ENCODE assay signal across 17 cellular contexts in the genomic region with DNA sequence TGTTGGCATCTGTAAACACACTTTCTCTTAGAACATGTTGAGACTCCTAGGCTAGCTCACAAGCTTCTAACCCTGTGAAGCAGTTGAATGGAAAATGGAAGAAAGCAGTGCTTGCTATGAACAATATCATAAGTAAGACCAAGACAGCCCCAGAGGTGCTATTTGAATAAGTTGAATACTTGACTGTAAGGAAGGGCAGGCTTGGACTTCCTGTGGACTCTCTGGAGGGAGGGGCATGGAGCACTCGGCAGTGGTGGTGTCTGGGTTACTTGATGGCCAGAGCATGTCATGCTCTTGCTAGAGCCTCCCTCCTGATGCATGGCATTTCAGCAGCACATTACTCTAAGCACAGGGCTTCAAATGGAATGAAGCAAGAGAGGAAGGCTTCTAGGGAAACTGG.
DNase-seq lines count a peak whose midpoint lies in the region; ATAC-seq, FAIRE-seq and TF ChIP-seq lines count a peak whose summit lies in the region.
"Had no signal": no experiment of that assay in that cellular context is flagged by ENCODE, and none has a peak within 500 bp of the region (broad histone marks: within the 10 kb centered on the region; RNA-seq: fewer than 3 reads in every experiment).

No MANE protein-coding gene starts in this region.

- no peak for TF ChIP-seq POLR2A in GM12878 (IDR thresholded peaks at IDR 0.05; ENCODE audit: low read depth, low read length)

- TF ChIP-seq CTCF in CD8-positive, alpha-beta T cell (IDR thresholded peaks at IDR 0.05): no peak
- no peak for TF ChIP-seq CTCF in GM12878 (IDR thresholded peaks at IDR 0.05 in 2 of 3, conservative IDR thresholded peaks at IDR 0.05 in 1 of 3; ENCODE audit: control insufficient read depth in 2 of 3, extremely low read depth in 1 of 3, insufficient read depth in 1 of 3, low read depth in 3 of 3, low read length in 3 of 3)

- H4K8ac ChIP-seq in neuronal stem cell (ENCODE audit: low read depth, low read length): peak overlapping the region; percentile 52

- H2BK12ac ChIP-seq in neuronal stem cell (ENCODE audit: low read length): no peak overlapping the region

- peak overlapping the region; percentile 23 for H3K4me3 Mint-ChIP-seq in CD8-positive, alpha-beta T cell
- H3K4me3 Mint-ChIP-seq: H9 had no signal

- no TSS peak for BruUV-seq in GM12878 (replicated peaks; lab: Mats Ljungman, UMichigan)

- peaks cover 97% of the 10 kb centered on the region for H3K79me2 ChIP-seq in Karpas-422 (ENCODE audit: low read length)
- H3K79me2 ChIP-seq in GM12878 (ENCODE audit: control insufficient read depth, insufficient read depth, low read length): peaks cover 2% of the 10 kb centered on the region

- DNase-seq in CD8-positive, alpha-beta T cell: no peak
- DNase-seq in Karpas-422 (no peak), GM12878 (ENCODE audit: low read depth, low spot score) (no peak), neuronal stem cell (ENCODE audit: low spot score) (no peak), NCI-H2107 treated with DMSO at 0.1 percent for 48 hours (lab: John Stamatoyannopoulos, UW; ENCODE audit: unreplicated experiment) (no peak), caudate nucleus (lab: John Stamatoyannopoulos, UW) (no peak), NCI-H1930 (lab: John Stamatoyannopoulos, UW) (no peak)
- DNase-seq: BE2C; H9; heart left ventricle; NCI-H1694; NCI-H446 treated with DMSO at 0.1 percent for 48 hours; stimulated activated CD4-positive, alpha-beta T cell treated with anti-CD3 and anti-CD28 coated beads, Interleukin-2, amount 100 ng/mL, for 24 hours; T-cell had no signal

- H2BK120ac ChIP-seq in neuronal stem cell (ENCODE audit: low read depth, low read length): no peak overlapping the region

- H4K20me1 ChIP-seq in Karpas-422 (ENCODE audit: insufficient read depth, low read depth, low read length) (no peaks in the 10 kb centered on the region), GM12878 (ENCODE audit: control insufficient read depth, insufficient read depth) (no peaks in the 10 kb centered on the region)

- H3K36me3 Mint-ChIP-seq in CD8-positive, alpha-beta T cell: peaks cover 53% of the 10 kb centered on the region

- H3K4ac ChIP-seq in neuronal stem cell (ENCODE audit: low read length): no peak overlapping the region

- H3K4me1 ChIP-seq in CD8-positive, alpha-beta T cell (ENCODE audit: insufficient read depth, low read length): peaks cover 55% of the 10 kb centered on the region
- H3K4me1 ChIP-seq in Karpas-422 (ENCODE audit: low read length) (no peaks in the 10 kb centered on the region), GM12878 (ENCODE audit: control insufficient read depth, insufficient read depth, low read length) (no peaks in the 10 kb centered on the region), neuronal stem cell (ENCODE audit: control insufficient read depth in 2 of 2, insufficient read depth in 1 of 2, low read depth in 1 of 2, low read length in 2 of 2) (peaks cover 27 to 30% of the 10 kb centered on the region in 2 donors)

- RAD21 ChIA-PET in GM12878 (lab: Charles Lee; ENCODE audit: unreplicated experiment): no interaction called here

- peaks cover 2% of the 10 kb centered on the region for H3K9me3 Mint-ChIP-seq in CD8-positive, alpha-beta T cell

- H3K27ac Mint-ChIP-seq in CD8-positive, alpha-beta T cell: peak overlapping the region; percentile 89
- H3K27ac Mint-ChIP-seq: H9 had no signal

- H3K9me3 ChIP-seq in CD8-positive, alpha-beta T cell (ENCODE audit: low read length): no peaks in the 10 kb centered on the region
- H3K9me3 ChIP-seq in Karpas-422 (ENCODE audit: low read length) (peaks cover 3% of the 10 kb centered on the region), GM12878 (replicated peaks; ENCODE audit: control insufficient read depth, insufficient read depth, low read length) (peaks cover 4% of the 10 kb centered on the region; the same call in 2 of the 3 replicates), neuronal stem cell (replicated peaks in 1 of 2; ENCODE audit: control insufficient read depth in 2 of 2, insufficient read depth in 1 of 2, low read depth in 1 of 2, low read length in 2 of 2) (peaks cover 9 to 36% of the 10 kb centered on the region in 2 donors)
- H3K9me3 ChIP-seq: BE2C had no signal

- H3K36me3 ChIP-seq in CD8-positive, alpha-beta T cell (ENCODE audit: insufficient read depth, low read length): no peaks in the 10 kb centered on the region
- H3K36me3 ChIP-seq in Karpas-422 (ENCODE audit: insufficient read depth, low read length): peaks cover 67% of the 10 kb centered on the region
- peaks cover 10 to 28% of the 10 kb centered on the region in 2 experiments for H3K36me3 ChIP-seq in GM12878 (ENCODE audit: control insufficient read depth in 2 of 2, insufficient read depth in 2 of 2, low read length in 1 of 2)
- peaks cover 23 to 49% of the 10 kb centered on the region in 2 donors for H3K36me3 ChIP-seq in neuronal stem cell (replicated peaks in 1 of 2; ENCODE audit: control insufficient read depth in 2 of 2, insufficient read depth in 2 of 2, low read length in 2 of 2)
- H3K36me3 ChIP-seq: BE2C had no signal

- no peak overlapping the region for H3K4me2 ChIP-seq in Karpas-422 (ENCODE audit: low read depth, low read length, poor library complexity, severe bottlenecking)
- H3K4me2 ChIP-seq in GM12878 (ENCODE audit: control insufficient read depth, insufficient read depth): no peak overlapping the region
- H3K4me2 ChIP-seq in neuronal stem cell (ENCODE audit: insufficient read depth, low read length, poor library complexity, severe bottlenecking): no peak overlapping the region

- no peak overlapping the region for H2BK5ac ChIP-seq in neuronal stem cell (ENCODE audit: low read length)

- no peak overlapping the region for H3K18ac ChIP-seq in neuronal stem cell (ENCODE audit: low read length)

- intact Hi-C loops in CD8-positive, alpha-beta T cell (cut with DNase I, micrococcal nuclease): no loop called here
- intact Hi-C loops in GM12878 (cut with micrococcal nuclease; ENCODE audit: unreplicated experiment): no loop called here

- H3K23ac ChIP-seq in neuronal stem cell (ENCODE audit: low read depth, low read length, poor library complexity): no peak overlapping the region

- H3K79me1 ChIP-seq in neuronal stem cell (ENCODE audit: low read depth, low read length): peaks cover 12% of the 10 kb centered on the region

- no peak for ATAC-seq in CD8-positive, alpha-beta T cell
- ATAC-seq in GM12878: peak; percentile 42
- ATAC-seq: heart left ventricle, T-cell had no signal

- no peak for FAIRE-seq in GM12878 (lab: Jason Lieb, UNC)
- FAIRE-seq: GM18507, islet of Langerhans had no signal

- H3K14ac ChIP-seq in neuronal stem cell (ENCODE audit: low read length): no peak overlapping the region

- SMC1A ChIA-PET in GM12878 (lab: Charles Lee; ENCODE audit: uncharacterized antibody, unreplicated experiment): interaction anchor here (1.2 to 1.3 kb wide), 2 partner anchors 52 to 82 kb away, joined by 3 to 4 read pairs; no protein-coding TSS in a partner anchor

- H4K91ac ChIP-seq in neuronal stem cell (ENCODE audit: low read depth, low read length, poor library complexity): no peak overlapping the region

- no peak overlapping the region for H3K27ac ChIP-seq in CD8-positive, alpha-beta T cell (ENCODE audit: low read depth, low read length)
- H3K27ac ChIP-seq in Karpas-422 (ENCODE audit: low read length) (peak overlapping the region; percentile 28; the same call in 1 of the 2 replicates), GM12878 (ENCODE audit: control insufficient read depth, insufficient read depth) (no peak overlapping the region), neuronal stem cell (replicated peaks; ENCODE audit: low read length) (no peak overlapping the region), caudate nucleus (ENCODE audit: low read depth, low read length) (no peak overlapping the region)

- no peak overlapping the region for H2BK15ac ChIP-seq in neuronal stem cell (ENCODE audit: low read length)

- CTCF ChIA-PET in CD8-positive, alpha-beta T cell (lab: Charles Lee): interaction anchor here (0.9 to 6.8 kb wide), 6 partner anchors 10 to 229 kb away, joined by 3 to 43 read pairs (median 4); no protein-coding TSS in a partner anchor
- CTCF ChIA-PET in GM12878 (lab: Yijun Ruan, JAX): interaction anchor here (0.6 to 1.7 kb wide), 2 partner anchors 13 to 57 kb away, joined by 3 to 7 read pairs; no protein-coding TSS in a partner anchor

- no peaks in the 10 kb centered on the region for H3K27me3 Mint-ChIP-seq in CD8-positive, alpha-beta T cell (ENCODE audit: low read depth)
- H3K27me3 Mint-ChIP-seq: T-cell had no signal

- no peak overlapping the region for H2AFZ ChIP-seq in Karpas-422 (ENCODE audit: low read length)
- no peak overlapping the region for H2AFZ ChIP-seq in GM12878 (ENCODE audit: control insufficient read depth, low read depth, low read length)
- no peak overlapping the region for H2AFZ ChIP-seq in neuronal stem cell (ENCODE audit: low read length)

- H3K9ac ChIP-seq in Karpas-422 (ENCODE audit: low read length) (no peak overlapping the region), GM12878 (ENCODE audit: control insufficient read depth, insufficient read depth, low read length) (no peak overlapping the region), neuronal stem cell (ENCODE audit: low read depth, low read length, poor library complexity) (no peak overlapping the region)

- POLR2A ChIA-PET in CD8-positive, alpha-beta T cell (lab: Charles Lee): no interaction called here
- POLR2A ChIA-PET in GM12878 (lab: Charles Lee): no interaction called here

- in situ Hi-C loops in GM12878 (cut with MboI): no loop called here

- H3K27me3 ChIP-seq in CD8-positive, alpha-beta T cell (ENCODE audit: insufficient read depth, low read length): no peaks in the 10 kb centered on the region
- H3K27me3 ChIP-seq in Karpas-422 (ENCODE audit: low read length) (no peaks in the 10 kb centered on the region), GM12878 (replicated peaks in 1 of 2; ENCODE audit: control insufficient read depth in 2 of 2, insufficient read depth in 2 of 2, low read length in 1 of 2) (no peaks in the 10 kb centered on the region), neuronal stem cell (ENCODE audit: control insufficient read depth in 3 of 3, insufficient read depth in 3 of 3, low read depth in 1 of 3, low read length in 3 of 3) (no peaks in the 10 kb centered on the region)
- H3K27me3 ChIP-seq: BE2C, heart left ventricle, tibial nerve had no signal

- H3K4me3 ChIP-seq in CD8-positive, alpha-beta T cell (ENCODE audit: low read depth, low read length): no peak overlapping the region
- no peak overlapping the region for H3K4me3 ChIP-seq in Karpas-422 (ENCODE audit: low read length)
- no peak overlapping the region for H3K4me3 ChIP-seq in GM12878
- H3K4me3 ChIP-seq in neuronal stem cell (ENCODE audit: low read length in 2 of 2): no peak overlapping the region
- H3K4me3 ChIP-seq: heart left ventricle, tibial nerve had no signal

- no peak overlapping the region for H2AK5ac ChIP-seq in neuronal stem cell (ENCODE audit: low read depth, low read length)

- TF ChIP-seq EP300 in GM12878 (IDR thresholded peaks at IDR 0.05; ENCODE audit: borderline replicate concordance in 1 of 2, control insufficient read depth in 1 of 2, low read depth in 2 of 2, low read length in 2 of 2): no peak

- 68% methylated on average over 1 of the region's 1 CpG for WGBS in GM12878 (ENCODE audit: insufficient coverage, insufficient replicate concordance, low lambda C conversion rate, missing lambda C conversion rate)
- no CpG with 5 or more reads among the region's 1 CpG for WGBS in neuronal stem cell (ENCODE audit: extremely low coverage in 2 of 2, insufficient read length in 2 of 2, insufficient replicate concordance in 1 of 2), 2 donors

- no peak for TF ChIP-seq RAD21 in GM12878 (IDR thresholded peaks at IDR 0.05; ENCODE audit: insufficient read depth, low read depth, low read length)

- H3K9me2 ChIP-seq in Karpas-422 (replicated peaks; ENCODE audit: insufficient read depth, low read length): no peaks in the 10 kb centered on the region

- peaks cover 76% of the 10 kb centered on the region for H3K4me1 Mint-ChIP-seq in CD8-positive, alpha-beta T cell (ENCODE audit: low read depth)
